Comparison of ENCODE assay signal across 8 cellular contexts in the genomic region with DNA sequence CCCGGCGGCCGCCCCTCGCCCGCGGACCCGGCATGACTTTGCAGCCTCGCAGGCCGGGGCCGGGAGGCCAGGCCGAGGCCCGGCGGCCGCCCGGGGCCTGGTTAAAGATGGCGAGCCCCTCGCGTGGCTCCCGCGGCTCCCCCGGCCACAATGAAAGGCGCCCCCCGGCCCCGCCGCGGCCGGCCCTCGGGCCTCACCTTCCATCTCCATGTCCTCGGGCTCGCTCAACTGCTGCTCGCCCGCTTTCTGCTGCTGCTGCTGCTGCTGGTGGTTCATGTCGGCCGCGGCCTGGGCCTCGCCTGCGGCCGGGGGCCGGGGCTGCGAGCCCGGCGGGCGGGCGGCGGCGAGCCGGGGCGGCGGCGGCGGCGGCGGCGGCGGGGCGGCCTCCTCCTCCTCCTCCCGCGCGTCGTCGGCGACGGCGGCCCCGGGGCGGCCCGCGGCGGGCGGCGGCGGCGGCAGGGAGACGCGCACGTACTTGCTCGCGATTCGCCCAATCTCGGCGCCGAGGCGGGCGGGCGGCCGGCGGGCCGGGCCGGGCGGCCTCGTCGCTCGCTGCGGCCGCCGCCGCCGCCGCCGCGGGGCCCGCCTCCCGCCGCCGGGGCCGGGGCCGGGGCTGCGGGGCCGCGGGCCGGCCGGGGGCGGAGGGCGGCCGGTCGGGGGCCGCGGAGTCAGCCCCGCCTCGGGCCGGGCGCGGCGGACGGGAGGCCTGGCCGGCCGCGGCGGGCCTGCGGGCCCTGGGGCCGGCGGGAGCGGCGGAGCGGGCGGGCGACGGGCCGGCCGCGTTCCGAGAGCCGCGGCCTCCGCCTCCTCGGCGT.
DNase-seq lines count a peak whose midpoint lies in the region; ATAC-seq lines count a peak whose summit lies in the region.

No MANE protein-coding gene starts in this region.

- H3K27me3 ChIP-seq in iPS-18a (ENCODE audit: control insufficient read depth, insufficient read depth, low read length) = peaks cover 21% of the 10 kb centered on the region

- peak overlapping the region; percentile 78 for H3K9ac ChIP-seq in iPS-18a (ENCODE audit: low read length)

- H3K27ac ChIP-seq in iPS-18a (ENCODE audit: low read length) = peak overlapping the region; percentile 7

- DNase-seq in activated naive CD4-positive, alpha-beta T cell treated with Interleukin-2 at 50 U/mL for 16 hours = peak; percentile 15
- DNase-seq in stimulated activated naive CD8-positive, alpha-beta T cell treated with anti-CD3 and anti-CD28 coated beads, Interleukin-15, Interleukin-2, amounts not matched to agents 100 U/mL and 50 U/mL, for 24 hours = peak; percentile 21
- no peak for DNase-seq in NCI-H226
- DNase-seq in activated CD4-positive, CD25-positive, alpha-beta regulatory T cell (lab: John Stamatoyannopoulos, UW) = no peak
- no peak for DNase-seq in DMS153 treated with DMSO at 0.1 percent for 48 hours (lab: John Stamatoyannopoulos, UW; ENCODE audit: unreplicated experiment)

- no peaks in the 10 kb centered on the region for H3K9me3 ChIP-seq in iPS-18a (ENCODE audit: control insufficient read depth, low read depth, low read length)

- no peaks in the 10 kb centered on the region for H3K36me3 ChIP-seq in iPS-18a (ENCODE audit: control insufficient read depth, low read depth, low read length)

- H3K4me1 ChIP-seq in iPS-18a (ENCODE audit: control insufficient read depth, low read depth, low read length) = peaks cover 54% of the 10 kb centered on the region

- ATAC-seq in GM18502 (IDR thresholded peaks at IDR 0.05; ENCODE audit: poor library complexity, unreplicated experiment) (peak; percentile 3), HG03064 (IDR thresholded peaks at IDR 0.05; ENCODE audit: low read depth, unreplicated experiment) (peak; percentile 4)
- no peak for ATAC-seq in stimulated activated naive CD8-positive, alpha-beta T cell treated with anti-CD3 and anti-CD28 coated beads, Interleukin-15, Interleukin-2, amounts not matched to agents 100 U/mL and 50 U/mL, for 24 hours

- peak overlapping the region; percentile 87 for H3K4me3 ChIP-seq in iPS-18a (ENCODE audit: low read length)

Comparison
In these comparisons a context has a peak if more than half of its experiments do, and no peak if none do; other contexts are left out.
1. DNase-seq: peak in activated naive CD4-positive, alpha-beta T cell treated with Interleukin-2 at 50 U/mL for 16 hours (single experiment) and stimulated activated naive CD8-positive, alpha-beta T cell treated with anti-CD3 and anti-CD28 coated beads, Interleukin-15, Interleukin-2, amounts not matched to agents 100 U/mL and 50 U/mL, for 24 hours (single experiment); none in NCI-H226 (single experiment), activated CD4-positive, CD25-positive, alpha-beta regulatory T cell (0 of 4) and DMS153 treated with DMSO at 0.1 percent for 48 hours (single experiment).